In genomic region chr20:10949930-10950783, GRCh38 we compare ENCODE assay signal across 1 cellular context.
TF ChIP-seq lines count a peak whose summit lies in the region.

No MANE protein-coding gene starts in this region.

TF ChIP-seq in HepG2, 621 proteins besides CTCF, POLR2A, EP300 and RAD21 (continued from another document and continues in another):
- TF ChIP-seq ZNF687 (CRISPR knock-in tag; IDR thresholded peaks at IDR 0.05) (no peak), ZNF235 (CRISPR knock-in tag; IDR thresholded peaks at IDR 0.05; ENCODE audit: borderline replicate concordance) (no peak), PAXIP1 (CRISPR knock-in tag; conservative IDR thresholded peaks at IDR 0.05) (peak; percentile 89), SP1 (IDR thresholded peaks at IDR 0.05) (no peak), SP1 (CRISPR knock-in tag; IDR thresholded peaks at IDR 0.05) (no peak), CHD2 (IDR thresholded peaks at IDR 0.05; ENCODE audit: low read depth, low read length) (no peak), ZNF724P (CRISPR knock-in tag; IDR thresholded peaks at IDR 0.05; ENCODE audit: borderline replicate concordance) (no peak), RARG (CRISPR knock-in tag; IDR thresholded peaks at IDR 0.05; ENCODE audit: low read depth) (no peak), TSC22D2 (CRISPR knock-in tag; IDR thresholded peaks at IDR 0.05; ENCODE audit: borderline replicate concordance) (no peak), SALL1 (CRISPR knock-in tag; IDR thresholded peaks at IDR 0.05) (peak; percentile 50; the same call in 1 of the 2 replicates), ZNF709 (CRISPR knock-in tag; IDR thresholded peaks at IDR 0.05) (no peak), ZNF253 (CRISPR knock-in tag; IDR thresholded peaks at IDR 0.05; ENCODE audit: borderline replicate concordance) (no peak), SCMH1 (CRISPR knock-in tag; IDR thresholded peaks at IDR 0.05; ENCODE audit: borderline replicate concordance) (no peak), ZNF136 (CRISPR knock-in tag; IDR thresholded peaks at IDR 0.05; ENCODE audit: low read depth) (no peak), ZNF451 (CRISPR knock-in tag; IDR thresholded peaks at IDR 0.05) (no peak), HOXA3 (CRISPR knock-in tag; IDR thresholded peaks at IDR 0.05) (no peak), HNRNPUL1 (IDR thresholded peaks at IDR 0.05; ENCODE audit: low read depth, low read length) (peak; percentile 91), HNF4G (IDR thresholded peaks at IDR 0.05; ENCODE audit: borderline replicate concordance, low read depth, low read length) (peak; percentile 17; the same call in 1 of the 2 replicates), HNF4G (CRISPR knock-in tag; IDR thresholded peaks at IDR 0.05; ENCODE audit: borderline replicate concordance, low read depth) (no peak; the same call in 1 of the 2 replicates), NR2F2 (IDR thresholded peaks at IDR 0.05; ENCODE audit: borderline replicate concordance, low read depth) (peak; percentile 84; the same call in 1 of the 2 replicates), ZFP91 (CRISPR knock-in tag; IDR thresholded peaks at IDR 0.05; ENCODE audit: borderline replicate concordance) (no peak), HNRNPK (IDR thresholded peaks at IDR 0.05; ENCODE audit: low read depth, low read length, poor library complexity, severe bottlenecking) (no peak), TOE1 (CRISPR knock-in tag; IDR thresholded peaks at IDR 0.05) (no peak), PAX8 (CRISPR knock-in tag; IDR thresholded peaks at IDR 0.05; ENCODE audit: borderline replicate concordance) (no peak), TEF (CRISPR knock-in tag; IDR thresholded peaks at IDR 0.05) (no peak), ZNF788 (CRISPR knock-in tag; IDR thresholded peaks at IDR 0.05; ENCODE audit: borderline replicate concordance) (0 out of 2 replicates have a peak, but pooled peaks have one; percentile 33), NR2F1 (CRISPR knock-in tag; IDR thresholded peaks at IDR 0.05) (peak in 1 of 2 experiments; percentile 81; a peak in 2 of 4 replicates), ZNF710 (CRISPR knock-in tag; IDR thresholded peaks at IDR 0.05; ENCODE audit: borderline replicate concordance) (no peak), HNRNPLL (IDR thresholded peaks at IDR 0.05; ENCODE audit: low read depth, low read length, poor library complexity, severe bottlenecking) (no peak), SIN3B (IDR thresholded peaks at IDR 0.05; ENCODE audit: low read length) (no peak), SAFB2 (CRISPR knock-in tag; IDR thresholded peaks at IDR 0.05; ENCODE audit: borderline replicate concordance, low read depth) (no peak), ZNF543 (CRISPR knock-in tag; IDR thresholded peaks at IDR 0.05) (peak; percentile 76; the same call in 1 of the 2 replicates), ZNF569 (CRISPR knock-in tag; IDR thresholded peaks at IDR 0.05; ENCODE audit: borderline replicate concordance) (no peak), KLF6 (CRISPR knock-in tag; IDR thresholded peaks at IDR 0.05) (no peak), ARNT2 (CRISPR knock-in tag; IDR thresholded peaks at IDR 0.05; ENCODE audit: low read depth) (0 out of 2 replicates have a peak, but pooled peaks have one; percentile 31), ZSCAN25 (CRISPR knock-in tag; IDR thresholded peaks at IDR 0.05) (no peak), HOXD1 (CRISPR knock-in tag; IDR thresholded peaks at IDR 0.05) (no peak; the same call in 1 of the 2 replicates), MXI1 (IDR thresholded peaks at IDR 0.05; ENCODE audit: borderline replicate concordance, low read depth, low read length) (no peak), ZNF510 (CRISPR knock-in tag; IDR thresholded peaks at IDR 0.05; ENCODE audit: low read depth) (no peak), ZNF720 (CRISPR knock-in tag; IDR thresholded peaks at IDR 0.05) (no peak), PPARG (CRISPR knock-in tag; conservative IDR thresholded peaks at IDR 0.05) (0 out of 2 replicates have a peak, but pooled peaks have one; percentile 56), THAP9 (CRISPR knock-in tag; IDR thresholded peaks at IDR 0.05; ENCODE audit: borderline replicate concordance) (no peak), STAG1 (CRISPR knock-in tag; IDR thresholded peaks at IDR 0.05) (no peak; the same call in 1 of the 2 replicates), EHMT2 (IDR thresholded peaks at IDR 0.05; ENCODE audit: borderline replicate concordance, low read depth, low read length) (0 out of 2 replicates have a peak, but pooled peaks have one; percentile 38), ZNF335 (CRISPR knock-in tag; IDR thresholded peaks at IDR 0.05) (no peak), DNMT1 (CRISPR knock-in tag; IDR thresholded peaks at IDR 0.05) (no peak), SIX1 (CRISPR knock-in tag; IDR thresholded peaks at IDR 0.05; ENCODE audit: borderline replicate concordance) (no peak), KLF9 (CRISPR knock-in tag; IDR thresholded peaks at IDR 0.05; ENCODE audit: low read depth) (no peak), ZNF598 (CRISPR knock-in tag; IDR thresholded peaks at IDR 0.05; ENCODE audit: borderline replicate concordance) (no peak), ZNF30 (CRISPR knock-in tag; IDR thresholded peaks at IDR 0.05) (no peak), ZNF747 (CRISPR knock-in tag; IDR thresholded peaks at IDR 0.05; ENCODE audit: borderline replicate concordance) (peak; percentile 75; the same call in 1 of the 2 replicates), PHB2 (IDR thresholded peaks at IDR 0.05; ENCODE audit: partially characterized antibody) (no peak), SMAD9 (CRISPR knock-in tag; IDR thresholded peaks at IDR 0.05) (no peak), ZSCAN30 (CRISPR knock-in tag; IDR thresholded peaks at IDR 0.05) (no peak)
